21 cellular contexts compared by ENCODE assay signal in genomic region chr2:134225841-134226240, GRCh38.
DNase-seq lines count a peak whose midpoint lies in the region; ATAC-seq and TF ChIP-seq lines count a peak whose summit lies in the region.
"Had no signal": no experiment of that assay in that cellular context is flagged by ENCODE, and none has a peak within 500 bp of the region (broad histone marks: within the 10 kb centered on the region; RNA-seq: fewer than 3 reads in every experiment).

No MANE protein-coding gene starts in this region.

- no peak for ATAC-seq in HG03159 (IDR thresholded peaks at IDR 0.05; ENCODE audit: unreplicated experiment)
- ATAC-seq: body of pancreas; stimulated activated naive B cell treated with anti-CD40 and anti-IgM and Interleukin-4, amounts not matched to agents 10 μg/mL and 1 μg/mL and 100 μg/mL, for 72 hours had no signal

- POLR2A ChIA-PET in HEK293T (lab: Yijun Ruan, JAX), result no interaction called here

- no peak overlapping the region for H3K4me3 Mint-ChIP-seq in activated naive CD4-positive, alpha-beta T cell treated with anti-CD3 and anti-CD28 coated beads, Interleukin-2, amount 50 U/mL, for 24 hours
- H3K4me3 Mint-ChIP-seq in T-helper 2 cell treated with Interferon-gamma antibody and Interleukin-4, amounts not matched to agents 5 μg/mL and 100 μg/mL, for 36 hours, result no peak overlapping the region
- H3K4me3 Mint-ChIP-seq: activated naive CD4-positive, alpha-beta T cell treated with anti-CD3 and anti-CD28 coated beads for 36 hours; central memory CD8-positive, alpha-beta T cell; stimulated activated naive B cell treated with anti-CD40 and anti-IgM and Interleukin-4, amounts not matched to agents 10 μg/mL and 1 μg/mL and 100 μg/mL, for 72 hours had no signal

- peak overlapping the region; percentile 5 for H3K27ac Mint-ChIP-seq in activated naive CD4-positive, alpha-beta T cell treated with anti-CD3 and anti-CD28 coated beads, Interleukin-2, amount 50 U/mL, for 24 hours
- H3K27ac Mint-ChIP-seq in T-helper 2 cell treated with Interferon-gamma antibody and Interleukin-4, amounts not matched to agents 5 μg/mL and 100 μg/mL, for 36 hours, result no peak overlapping the region
- H3K27ac Mint-ChIP-seq: activated naive CD4-positive, alpha-beta T cell treated with anti-CD3 and anti-CD28 coated beads for 36 hours had no signal

- H3K36me3 Mint-ChIP-seq in activated naive CD4-positive, alpha-beta T cell treated with anti-CD3 and anti-CD28 coated beads, Interleukin-2, amount 50 U/mL, for 24 hours, result peaks cover 3% of the 10 kb centered on the region
- H3K36me3 Mint-ChIP-seq in T-helper 2 cell treated with Interferon-gamma antibody and Interleukin-4, amounts not matched to agents 5 μg/mL and 100 μg/mL, for 36 hours (ENCODE audit: low read depth), result peaks cover 3% of the 10 kb centered on the region

- CTCF ChIA-PET in HEK293T (lab: Yijun Ruan, JAX), result no interaction called here

- H3K9me3 Mint-ChIP-seq in activated naive CD4-positive, alpha-beta T cell treated with anti-CD3 and anti-CD28 coated beads, Interleukin-2, amount 50 U/mL, for 24 hours, result peaks cover 5% of the 10 kb centered on the region
- H3K9me3 Mint-ChIP-seq in T-helper 2 cell treated with Interferon-gamma antibody and Interleukin-4, amounts not matched to agents 5 μg/mL and 100 μg/mL, for 36 hours, result peaks cover 15% of the 10 kb centered on the region
- H3K9me3 Mint-ChIP-seq: central memory CD8-positive, alpha-beta T cell had no signal

- H3K4me1 Mint-ChIP-seq in activated naive CD4-positive, alpha-beta T cell treated with anti-CD3 and anti-CD28 coated beads, Interleukin-2, amount 50 U/mL, for 24 hours, result peaks cover 61% of the 10 kb centered on the region
- peaks cover 4% of the 10 kb centered on the region for H3K4me1 Mint-ChIP-seq in T-helper 2 cell treated with Interferon-gamma antibody and Interleukin-4, amounts not matched to agents 5 μg/mL and 100 μg/mL, for 36 hours (ENCODE audit: low read depth)

- no peak for DNase-seq in activated naive CD4-positive, alpha-beta T cell treated with Interleukin-2 at 50 U/mL for 16 hours
- DNase-seq in NCI-H1105 (lab: John Stamatoyannopoulos, UW) (peak; percentile 23), NCI-H69 (lab: John Stamatoyannopoulos, UW) (peak; percentile 50), HEK293T (ENCODE audit: extremely low spot score) (no peak)
- no peak for DNase-seq in T-helper 2 cell treated with Interferon-gamma antibody and Interleukin-4, amounts not matched to agents 5 μg/mL and 100 μg/mL, for 36 hours (ENCODE audit: low spot score)
- DNase-seq: activated CD4-positive, alpha-beta T cell treated with anti-CD3 and anti-CD28 coated beads, Interleukin-2, amount 50 U/mL, for 4 hours; activated naive CD4-positive, alpha-beta T cell treated with anti-CD3 and anti-CD28 coated beads for 36 hours; body of pancreas; COR-L47; glutamatergic neuron; H7; KBM-7; NCI-H1436; NCI-H226; retina; stimulated activated naive B cell treated with anti-CD40 and anti-IgM and Interleukin-4, amounts not matched to agents 10 μg/mL and 1 μg/mL and 100 μg/mL, for 72 hours; T-helper 1 cell; upper lobe of left lung had no signal

- H3K27me3 Mint-ChIP-seq in activated naive CD4-positive, alpha-beta T cell treated with anti-CD3 and anti-CD28 coated beads, Interleukin-2, amount 50 U/mL, for 24 hours, result no peaks in the 10 kb centered on the region
- peaks cover 23% of the 10 kb centered on the region for H3K27me3 Mint-ChIP-seq in T-helper 2 cell treated with Interferon-gamma antibody and Interleukin-4, amounts not matched to agents 5 μg/mL and 100 μg/mL, for 36 hours (ENCODE audit: low read depth)
- H3K27me3 Mint-ChIP-seq: central memory CD8-positive, alpha-beta T cell; stimulated activated naive B cell treated with anti-CD40 and anti-IgM and Interleukin-4, amounts not matched to agents 10 μg/mL and 1 μg/mL and 100 μg/mL, for 72 hours had no signal

TF ChIP-seq in HEK293T, 16 proteins besides CTCF, POLR2A, EP300 and RAD21:
- TF ChIP-seq FOXK2 (IDR thresholded peaks at IDR 0.05), result no peak
- TF ChIP-seq ARNT (IDR thresholded peaks at IDR 0.05), result no peak
- no peak for TF ChIP-seq L3MBTL2 (conservative IDR thresholded peaks at IDR 0.05)
- no peak for TF ChIP-seq SP1 (IDR thresholded peaks at IDR 0.05)
- TF ChIP-seq FOXA1 (IDR thresholded peaks at IDR 0.05), result no peak
- no peak for TF ChIP-seq FOXM1 (IDR thresholded peaks at IDR 0.05; ENCODE audit: borderline replicate concordance)
- TF ChIP-seq PKNOX1 (IDR thresholded peaks at IDR 0.05), result no peak
- no peak for TF ChIP-seq HDGF (IDR thresholded peaks at IDR 0.05; ENCODE audit: borderline replicate concordance)
- no peak for TF ChIP-seq ZNF384 (IDR thresholded peaks at IDR 0.05)
- TF ChIP-seq SUZ12 (IDR thresholded peaks at IDR 0.05), result no peak
- no peak for TF ChIP-seq CTBP1 (IDR thresholded peaks at IDR 0.05; ENCODE audit: borderline replicate concordance)
- no peak for TF ChIP-seq BHLHE40 (IDR thresholded peaks at IDR 0.05; ENCODE audit: borderline replicate concordance)
- TF ChIP-seq ELF4 (IDR thresholded peaks at IDR 0.05), result no peak
- TF ChIP-seq LEF1 (IDR thresholded peaks at IDR 0.05; ENCODE audit: borderline replicate concordance), result no peak
- no peak for TF ChIP-seq TARDBP (IDR thresholded peaks at IDR 0.05)
- no peak for TF ChIP-seq NFRKB (IDR thresholded peaks at IDR 0.05)

Comparison
In these comparisons a context has a peak if more than half of its experiments do, and no peak if none do; other contexts are left out.
1. DNase-seq: peak in NCI-H1105 (single experiment) and NCI-H69 (single experiment); none in activated naive CD4-positive, alpha-beta T cell treated with Interleukin-2 at 50 U/mL for 16 hours (single experiment), T-helper 2 cell treated with Interferon-gamma antibody and Interleukin-4, amounts not matched to agents 5 μg/mL and 100 μg/mL, for 36 hours (single experiment) and HEK293T (single experiment).